Comparison of ENCODE assay signal across 15 cellular contexts in the genomic region with DNA sequence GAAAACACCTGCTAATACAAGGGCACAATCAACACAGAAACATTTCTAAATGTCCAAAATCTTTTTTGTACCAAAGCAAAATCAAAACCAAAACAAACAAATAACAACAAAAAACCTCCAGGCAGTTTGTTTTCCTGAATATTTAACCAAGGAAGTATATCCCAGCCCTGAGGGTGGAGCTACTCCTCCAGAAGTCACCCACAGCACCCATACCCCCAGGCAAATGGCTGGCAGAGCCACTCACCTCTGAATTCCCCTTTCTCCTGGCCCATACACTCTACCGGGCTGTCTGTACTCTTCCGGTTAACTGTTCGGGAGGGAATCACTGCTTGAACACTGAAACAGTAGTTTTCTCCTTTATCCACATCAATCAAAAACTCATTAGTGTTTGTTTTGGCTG. TPM values are rescaled to one million over a fixed set of nuclear protein-coding genes. Genes with fewer than 3 reads are reported as not detected.
DNase-seq lines count a peak whose midpoint lies in the region; ATAC-seq, FAIRE-seq and TF ChIP-seq lines count a peak whose summit lies in the region.
"Had no signal": no experiment of that assay in that cellular context is flagged by ENCODE, and none has a peak within 500 bp of the region (broad histone marks: within the 10 kb centered on the region; RNA-seq: fewer than 3 reads in every experiment).

No MANE protein-coding gene starts in this region.

- DNase-seq in left ventricle myocardium inferior: no peak
- no peak for DNase-seq in Right ventricle myocardium inferior (ENCODE audit: missing footprints)
- peak; percentile 21 for DNase-seq in iPS-NIHi11 (ENCODE audit: low spot score)
- no peak for DNase-seq in epidermal melanocyte (ENCODE audit: insufficient read length, low spot score)
- DNase-seq in caudate nucleus (lab: John Stamatoyannopoulos, UW): no peak
- DNase-seq in H54 (ENCODE audit: insufficient read length, low spot score): no peak
- DNase-seq: AML-193; dermis blood vessel endothelial cell; NCI-H187; nucleus accumbens; stimulated activated CD8-positive, alpha-beta memory T cell treated with anti-CD3 and anti-CD28 coated beads, Interleukin-4, amount 100 ng/mL, for 48 hours had no signal

- H3K27me3 ChIP-seq in left ventricle myocardium inferior (ENCODE audit: low read depth): no peaks in the 10 kb centered on the region
- H3K27me3 ChIP-seq: vagina had no signal

- H3K27ac ChIP-seq in left ventricle myocardium inferior (replicated peaks) (peak overlapping the region; percentile 52), caudate nucleus (ENCODE audit: low read depth, low read length) (no peak overlapping the region)
- H3K27ac ChIP-seq: vagina had no signal

- H3K4me3 ChIP-seq in left ventricle myocardium inferior: no peak overlapping the region
- H3K4me3 ChIP-seq: vagina had no signal

- H3K36me3 ChIP-seq in left ventricle myocardium inferior: peaks cover 44% of the 10 kb centered on the region

- ATAC-seq in Right ventricle myocardium inferior: no peak
- ATAC-seq in SK-N-SH treated with all-trans-retinoic acid at 6 μM for 48 hours: peak; percentile 63; the same call in 2 of the 3 replicates
- no peak for ATAC-seq in GM19023 (IDR thresholded peaks at IDR 0.05; ENCODE audit: unreplicated experiment)

- intact Hi-C loops in left ventricle myocardium inferior (cut with micrococcal nuclease): no loop called here
- intact Hi-C loops in Right ventricle myocardium inferior (cut with DNase I): no loop called here

- TF ChIP-seq POLR2A in H54 (IDR thresholded peaks at IDR 0.05; ENCODE audit: low read depth, low read length): no peak

- TF ChIP-seq CTCF in left ventricle myocardium inferior (IDR thresholded peaks at IDR 0.05; ENCODE audit: borderline replicate concordance): peak; percentile 12

- peaks cover 56% of the 10 kb centered on the region for H3K4me1 ChIP-seq in left ventricle myocardium inferior

- no peak for FAIRE-seq in H54 (lab: Jason Lieb, UNC)
- FAIRE-seq: G401.6 had no signal

- no peaks in the 10 kb centered on the region for H3K9me3 ChIP-seq in left ventricle myocardium inferior (replicated peaks)
- H3K9me3 ChIP-seq: vagina had no signal

TF ChIP-seq in SK-N-SH treated with all-trans-retinoic acid at 6 μM for 48 hours, 23 proteins besides CTCF, POLR2A, EP300 and RAD21:
- TF ChIP-seq TOX (CRISPR knock-in tag; IDR thresholded peaks at IDR 0.05; ENCODE audit: borderline replicate concordance) (no peak), ZNF70 (CRISPR knock-in tag; IDR thresholded peaks at IDR 0.05) (no peak)

RNA-seq across cellular contexts. Expression of gene F3, which starts 9.5 kb away (rescaled TPM):
- total RNA-seq in left ventricle myocardium inferior: 50.8 TPM
- total RNA-seq in Right ventricle myocardium inferior: 27.9 TPM
